Comparison of ENCODE assay signal across 9 cellular contexts in genomic region chr9:133346021-133346713, GRCh38. TPM values are rescaled to one million over a fixed set of nuclear protein-coding genes. Genes with fewer than 3 reads are reported as not detected.
A peak's percentile ranks its signal among the peaks of the same experiment; 100 is the strongest.
DNase-seq lines count a peak whose midpoint lies in the region; ATAC-seq and TF ChIP-seq lines count a peak whose summit lies in the region.
"Had no signal": no experiment of that assay in that cellular context is flagged by ENCODE, and none has a peak within 500 bp of the region (broad histone marks: within the 10 kb centered on the region; RNA-seq: fewer than 3 reads in every experiment).

No MANE protein-coding gene starts in this region.

- peaks cover 25% of the 10 kb centered on the region for H3K79me1 ChIP-seq in neuronal stem cell (ENCODE audit: low read depth, low read length)

- H2AK5ac ChIP-seq in neuronal stem cell (ENCODE audit: low read depth, low read length), result no peak overlapping the region

- H2BK15ac ChIP-seq in neuronal stem cell (ENCODE audit: low read length), result no peak overlapping the region

- no peak overlapping the region for H2BK12ac ChIP-seq in neuronal stem cell (ENCODE audit: low read length)

- H3K27ac Mint-ChIP-seq in CD8-positive, alpha-beta T cell, result peak overlapping the region; percentile 83

- peak overlapping the region; percentile 18 for H3K18ac ChIP-seq in neuronal stem cell (ENCODE audit: low read length)

- H3K36me3 Mint-ChIP-seq in CD8-positive, alpha-beta T cell, result peaks cover 74% of the 10 kb centered on the region

- peak overlapping the region; percentile 75 for H3K4me3 ChIP-seq in CD8-positive, alpha-beta T cell (ENCODE audit: low read depth, low read length)
- H3K4me3 ChIP-seq in NB4 (ENCODE audit: low read depth, low read length), result peak overlapping the region; percentile 81
- peak overlapping the region; percentile 87 for H3K4me3 ChIP-seq in effector memory CD4-positive, alpha-beta T cell (ENCODE audit: insufficient read depth, low read depth, low read length, poor library complexity, severe bottlenecking)
- H3K4me3 ChIP-seq in neuronal stem cell (ENCODE audit: low read length in 2 of 2), result peak overlapping the region; percentile 89 to 100

- H2BK5ac ChIP-seq in neuronal stem cell (ENCODE audit: low read length), result peak overlapping the region; percentile 2

- no peak overlapping the region for H4K91ac ChIP-seq in neuronal stem cell (ENCODE audit: low read depth, low read length, poor library complexity)

- CTCF ChIA-PET in CD8-positive, alpha-beta T cell (lab: Charles Lee), result interaction anchor here (0.9 to 3.6 kb wide), 5 partner anchors 19 to 140 kb away, joined by 3 to 14 read pairs (median 3); no protein-coding TSS in a partner anchor

- TF ChIP-seq CTCF in CD8-positive, alpha-beta T cell (IDR thresholded peaks at IDR 0.05), result no peak
- no peak for TF ChIP-seq CTCF in NB4 (IDR thresholded peaks at IDR 0.05; ENCODE audit: low read depth, low read length)

- H3K9me3 ChIP-seq in CD8-positive, alpha-beta T cell (ENCODE audit: low read length), result no peaks in the 10 kb centered on the region
- H3K9me3 ChIP-seq in effector memory CD4-positive, alpha-beta T cell (ENCODE audit: control insufficient read depth, low read length), result no peaks in the 10 kb centered on the region
- H3K9me3 ChIP-seq in neuronal stem cell (replicated peaks in 1 of 2; ENCODE audit: control insufficient read depth in 2 of 2, insufficient read depth in 1 of 2, low read depth in 1 of 2, low read length in 2 of 2), result no peaks in the 10 kb centered on the region
- H3K9me3 ChIP-seq: pancreas had no signal

- no peak overlapping the region for H3K27ac ChIP-seq in CD8-positive, alpha-beta T cell (ENCODE audit: low read depth, low read length)
- H3K27ac ChIP-seq in effector memory CD4-positive, alpha-beta T cell (ENCODE audit: insufficient read depth, low read length, poor library complexity, severe bottlenecking), result no peak overlapping the region
- H3K27ac ChIP-seq in neuronal stem cell (replicated peaks; ENCODE audit: low read length), result no peak overlapping the region

- intact Hi-C loops in CD8-positive, alpha-beta T cell (cut with DNase I, micrococcal nuclease), result loop anchor here (5.0 to 10.0 kb wide), 2 partner anchors 199 to 789 kb away; partner anchors contain the start of gene WDR5 (in 1 of the 2)

- peak overlapping the region; percentile 86 for H3K4me2 ChIP-seq in neuronal stem cell (ENCODE audit: insufficient read depth, low read length, poor library complexity, severe bottlenecking)

- peak overlapping the region; percentile 100 for H3K4me3 Mint-ChIP-seq in CD8-positive, alpha-beta T cell

- no peak overlapping the region for H4K8ac ChIP-seq in neuronal stem cell (ENCODE audit: low read depth, low read length)

- no peak for DNase-seq in CD8-positive, alpha-beta T cell
- no peak for DNase-seq in NB4 (ENCODE audit: low read depth)
- no peak for DNase-seq in effector memory CD4-positive, alpha-beta T cell
- no peak for DNase-seq in neuronal stem cell (ENCODE audit: low spot score)
- no peak for DNase-seq in HuH-7 (ENCODE audit: low spot score)
- DNase-seq in stimulated activated naive CD4-positive, alpha-beta T cell treated with Interleukin-2 at 50 U/mL for 16 hours (lab: John Stamatoyannopoulos, UW), result no peak
- DNase-seq in NOMO-1 treated with dmso at 0.1 percent for 144 hours (lab: John Stamatoyannopoulos, UW; ENCODE audit: unreplicated experiment), result no peak
- no peak for DNase-seq in GM19240 (ENCODE audit: insufficient read length, low spot score)

- no peak overlapping the region for H2BK120ac ChIP-seq in neuronal stem cell (ENCODE audit: low read depth, low read length)

- H3K4ac ChIP-seq in neuronal stem cell (ENCODE audit: low read length), result no peak overlapping the region

- WGBS in neuronal stem cell (ENCODE audit: extremely low coverage in 2 of 2, insufficient read length in 2 of 2, insufficient replicate concordance in 1 of 2), 2 donors, result no CpG with 5 or more reads among the region's 14 CpGs

- H3K27me3 Mint-ChIP-seq in CD8-positive, alpha-beta T cell (ENCODE audit: low read depth), result no peaks in the 10 kb centered on the region

- H3K36me3 ChIP-seq in CD8-positive, alpha-beta T cell (ENCODE audit: insufficient read depth, low read length), result peaks cover 30% of the 10 kb centered on the region
- peaks cover 57% of the 10 kb centered on the region for H3K36me3 ChIP-seq in effector memory CD4-positive, alpha-beta T cell (ENCODE audit: control insufficient read depth, insufficient read depth, low read length)
- H3K36me3 ChIP-seq in neuronal stem cell (replicated peaks in 1 of 2; ENCODE audit: control insufficient read depth in 2 of 2, insufficient read depth in 2 of 2, low read length in 2 of 2), result peaks cover 72 to 81% of the 10 kb centered on the region in 2 donors

- ATAC-seq in CD8-positive, alpha-beta T cell, result no peak

- POLR2A ChIA-PET in CD8-positive, alpha-beta T cell (lab: Charles Lee), result interaction anchor here (0.5 kb wide), 1 partner anchor 67 kb away, joined by 3 read pairs; no protein-coding TSS in a partner anchor

- H3K27me3 ChIP-seq in CD8-positive, alpha-beta T cell (ENCODE audit: insufficient read depth, low read length), result no peaks in the 10 kb centered on the region
- H3K27me3 ChIP-seq in effector memory CD4-positive, alpha-beta T cell (replicated peaks; ENCODE audit: control insufficient read depth, insufficient read depth, low read length, poor library complexity, severe bottlenecking), result no peaks in the 10 kb centered on the region
- H3K27me3 ChIP-seq in neuronal stem cell (ENCODE audit: control insufficient read depth in 3 of 3, insufficient read depth in 3 of 3, low read depth in 1 of 3, low read length in 3 of 3), result no peaks in the 10 kb centered on the region
- H3K27me3 ChIP-seq: pancreas had no signal

- H3K4me1 Mint-ChIP-seq in CD8-positive, alpha-beta T cell (ENCODE audit: low read depth), result peaks cover 38% of the 10 kb centered on the region

- H3K23ac ChIP-seq in neuronal stem cell (ENCODE audit: low read depth, low read length, poor library complexity), result peak overlapping the region; percentile 8

- no peak overlapping the region for H3K14ac ChIP-seq in neuronal stem cell (ENCODE audit: low read length)

- no peak overlapping the region for H2AFZ ChIP-seq in neuronal stem cell (ENCODE audit: low read length)

- H3K4me1 ChIP-seq in CD8-positive, alpha-beta T cell (ENCODE audit: insufficient read depth, low read length), result peaks cover 23% of the 10 kb centered on the region
- H3K4me1 ChIP-seq in effector memory CD4-positive, alpha-beta T cell (ENCODE audit: control insufficient read depth, insufficient read depth, low read length, poor library complexity, severe bottlenecking), result peaks cover 18% of the 10 kb centered on the region
- H3K4me1 ChIP-seq in neuronal stem cell (ENCODE audit: control insufficient read depth in 2 of 2, insufficient read depth in 1 of 2, low read depth in 1 of 2, low read length in 2 of 2), result peaks cover 7 to 15% of the 10 kb centered on the region in 2 donors

- TF ChIP-seq POLR2A in NB4 (IDR thresholded peaks at IDR 0.05; ENCODE audit: extremely low read depth, insufficient read length), result no peak

- no peaks in the 10 kb centered on the region for H3K9me3 Mint-ChIP-seq in CD8-positive, alpha-beta T cell

- peak overlapping the region; percentile 92 for H3K9ac ChIP-seq in neuronal stem cell (ENCODE audit: low read depth, low read length, poor library complexity)

RNA-seq across cellular contexts. Expression of gene MED22, which starts 1.8 kb away (rescaled TPM):
- total RNA-seq in CD8-positive, alpha-beta T cell, result 10 to 100 TPM; 17.8 to 21.2 TPM
- polyA plus RNA-seq in neuronal stem cell (2013, experiment 1 of 2), result 34.2 TPM
- polyA plus RNA-seq in neuronal stem cell (2013, experiment 2 of 2), result 35.9 TPM

RNA-seq across cellular contexts. Expression of gene RPL7A, which starts 1.9 kb away (rescaled TPM):
- total RNA-seq in CD8-positive, alpha-beta T cell, result 1,000 to 10,000 TPM; 2,612 to 2,623 TPM
- 3,338 TPM for polyA plus RNA-seq in neuronal stem cell (2013, experiment 1 of 2)
- polyA plus RNA-seq in neuronal stem cell (2013, experiment 2 of 2), result 3,301 TPM

RNA-seq across cellular contexts. Expression of gene SURF1, which starts 10.1 kb away (rescaled TPM):
- total RNA-seq in CD8-positive, alpha-beta T cell, result 10 to 100 TPM; 34.3 to 36.8 TPM
- 34.2 TPM for polyA plus RNA-seq in neuronal stem cell (2013, experiment 1 of 2)
- polyA plus RNA-seq in neuronal stem cell (2013, experiment 2 of 2), result 33.7 TPM

RNA-seq across cellular contexts. Expression of gene SURF6, which starts 10.2 kb away (rescaled TPM):
- total RNA-seq in CD8-positive, alpha-beta T cell, result 10 to 100 TPM; 17.0 to 17.8 TPM
- 11.6 TPM for polyA plus RNA-seq in neuronal stem cell (2013, experiment 1 of 2)
- 11.5 TPM for polyA plus RNA-seq in neuronal stem cell (2013, experiment 2 of 2)

RNA-seq across cellular contexts. Expression of gene SURF2, which starts 10.2 kb away (rescaled TPM):
- 10 to 100 TPM; 18.6 to 21.9 TPM for total RNA-seq in CD8-positive, alpha-beta T cell
- 22.0 TPM for polyA plus RNA-seq in neuronal stem cell (2013, experiment 1 of 2)
- 22.0 TPM for polyA plus RNA-seq in neuronal stem cell (2013, experiment 2 of 2)
